Comparison of ENCODE assay signal across 8 cellular contexts in the genomic region with DNA sequence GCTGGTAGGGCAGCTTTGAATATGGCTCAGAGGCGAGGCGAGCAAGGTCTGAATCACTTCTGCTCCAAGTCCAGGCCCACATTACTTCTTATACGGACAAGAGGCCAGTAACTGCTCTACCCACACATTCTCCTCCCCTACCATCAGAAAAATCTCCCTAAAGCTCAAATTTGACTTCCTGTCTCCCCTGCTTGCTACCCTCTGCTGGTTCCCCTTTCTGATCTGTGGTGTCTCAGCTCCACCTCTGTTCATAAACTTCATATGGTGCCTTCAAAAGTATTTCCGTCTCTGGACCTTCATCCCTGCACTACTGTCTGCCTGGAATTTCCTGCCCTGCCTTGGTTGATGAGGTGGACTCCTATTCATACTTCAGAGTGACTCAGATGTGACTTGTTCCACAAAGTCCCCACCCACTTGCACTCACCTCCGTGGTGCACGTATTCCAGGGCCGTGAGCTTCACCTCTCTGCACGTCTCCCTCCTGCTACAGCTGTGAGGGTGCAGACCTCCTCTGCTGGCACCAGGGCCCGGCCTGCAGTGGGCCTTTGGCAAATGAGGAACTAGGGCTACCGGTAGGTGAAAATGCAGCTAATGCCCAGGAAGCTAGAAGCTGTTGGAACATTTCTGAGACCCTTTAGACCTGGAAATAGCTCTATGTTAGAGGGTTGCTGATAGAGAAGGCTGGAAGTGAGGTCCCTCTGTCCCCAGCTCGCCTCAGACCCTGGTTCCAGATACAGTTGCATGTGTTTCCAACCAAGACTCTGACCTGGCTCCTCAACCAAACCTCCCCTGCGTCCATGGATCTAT. TPM values are rescaled to one million over a fixed set of nuclear protein-coding genes. Genes with fewer than 3 reads are reported as not detected.
DNase-seq lines count a peak whose midpoint lies in the region; ATAC-seq and TF ChIP-seq lines count a peak whose summit lies in the region.

No MANE protein-coding gene starts in this region.

- ATAC-seq in GM19328 (IDR thresholded peaks at IDR 0.05; ENCODE audit: unreplicated experiment) (peak; percentile 73), HG03354 (IDR thresholded peaks at IDR 0.05; ENCODE audit: poor library complexity, severe bottlenecking, unreplicated experiment) (peak; percentile 72), naive B cell (ENCODE audit: low read depth in 2 of 2) (peak; percentile 89 to 91)
- peak; percentile 90 for ATAC-seq in activated naive CD8-positive, alpha-beta T cell treated with anti-CD3 and anti-CD28 coated beads, Interleukin-2, amount 10 ng/mL, durations not matched to agents 7 days and 5 days (ENCODE audit: low read depth)

- no peaks in the 10 kb centered on the region for H3K27me3 Mint-ChIP-seq in activated naive CD8-positive, alpha-beta T cell treated with anti-CD3 and anti-CD28 coated beads, Interleukin-2, amount 10 ng/mL, durations not matched to agents 7 days and 5 days
- no peaks in the 10 kb centered on the region for H3K27me3 Mint-ChIP-seq in naive B cell

- 0 out of 2 replicates have a peak, but pooled peaks have one; percentile 3 for TF ChIP-seq CTCF in AG09319 (IDR thresholded peaks at IDR 0.05; ENCODE audit: low read depth, low read length)

- H3K4me3 Mint-ChIP-seq in activated naive CD8-positive, alpha-beta T cell treated with anti-CD3 and anti-CD28 coated beads, Interleukin-2, amount 10 ng/mL, durations not matched to agents 7 days and 5 days, result peak overlapping the region; percentile 80
- H3K4me3 Mint-ChIP-seq in naive B cell, result peak overlapping the region; percentile 52 to 91 (median 79)

- POLR2A ChIA-PET in activated naive CD8-positive, alpha-beta T cell treated with anti-CD3 and anti-CD28 coated beads, Interleukin-2, amount 10 ng/mL, durations not matched to agents 7 days and 5 days (lab: Charles Lee), result interaction anchor here (0.5 to 4.2 kb wide), 17 partner anchors 9 to 381 kb away, joined by 3 to 49 read pairs (median 4); a partner anchor contains a TSS

- peaks cover 19% of the 10 kb centered on the region for H3K36me3 Mint-ChIP-seq in activated naive CD8-positive, alpha-beta T cell treated with anti-CD3 and anti-CD28 coated beads, Interleukin-2, amount 10 ng/mL, durations not matched to agents 7 days and 5 days
- no peaks in the 10 kb centered on the region for H3K36me3 Mint-ChIP-seq in naive B cell

- no peak for DNase-seq in AG09319 (ENCODE audit: extremely low read depth, low read depth)
- DNase-seq in SW 1271 (lab: John Stamatoyannopoulos, UW), result peak; percentile 89 to 96
- DNase-seq in activated naive CD8-positive, alpha-beta T cell treated with anti-CD3 and anti-CD28 coated beads, Interleukin-2, amount 10 ng/mL, durations not matched to agents 7 days and 5 days, result peak; percentile 66
- DNase-seq in naive B cell, result peak; percentile 69
- no peak for DNase-seq in NCI-H2196 (lab: John Stamatoyannopoulos, UW; ENCODE audit: unreplicated experiment)
- DNase-seq in globus pallidus (ENCODE audit: low spot score), result no peak

- H3K27ac Mint-ChIP-seq in activated naive CD8-positive, alpha-beta T cell treated with anti-CD3 and anti-CD28 coated beads, Interleukin-2, amount 10 ng/mL, durations not matched to agents 7 days and 5 days, result peak overlapping the region; percentile 97
- peak overlapping the region; percentile 84 to 97 (median 88) for H3K27ac Mint-ChIP-seq in naive B cell

- peaks cover 26% of the 10 kb centered on the region for H3K4me1 Mint-ChIP-seq in activated naive CD8-positive, alpha-beta T cell treated with anti-CD3 and anti-CD28 coated beads, Interleukin-2, amount 10 ng/mL, durations not matched to agents 7 days and 5 days
- H3K4me1 Mint-ChIP-seq in naive B cell, result peaks cover 44 to 59% (median 48%) of the 10 kb centered on the region in 3 donors

- no peaks in the 10 kb centered on the region for H3K9me3 Mint-ChIP-seq in activated naive CD8-positive, alpha-beta T cell treated with anti-CD3 and anti-CD28 coated beads, Interleukin-2, amount 10 ng/mL, durations not matched to agents 7 days and 5 days
- H3K9me3 Mint-ChIP-seq in naive B cell, result no peaks in the 10 kb centered on the region

RNA-seq across cellular contexts. Expression of a gene that starts 24.6 kb away (rescaled TPM):
- total RNA-seq in activated naive CD8-positive, alpha-beta T cell treated with anti-CD3 and anti-CD28 coated beads, Interleukin-2, amount 10 ng/mL, durations not matched to agents 7 days and 5 days, result 10 to 100 TPM; 79.3 to 81.0 TPM
- polyA plus RNA-seq in naive B cell (ENCODE audit: low read depth in 6 of 6), result 10 to 100 TPM; 19.3 to 41.3 (median 25.9) TPM

RNA-seq across cellular contexts. Expression of a gene that starts 41.0 kb away (rescaled TPM):
- total RNA-seq in activated naive CD8-positive, alpha-beta T cell treated with anti-CD3 and anti-CD28 coated beads, Interleukin-2, amount 10 ng/mL, durations not matched to agents 7 days and 5 days, result 1,000 to 10,000 TPM; 4,217 to 4,653 TPM
- polyA plus RNA-seq in naive B cell (ENCODE audit: low read depth in 6 of 6), result 1,000 to 10,000 TPM; 5,825 to 8,742 (median 6,750) TPM

Comparison
In these comparisons a context has a peak if more than half of its experiments do, and no peak if none do; other contexts are left out.
1. DNase-seq: peak in SW 1271 (2 of 2), activated naive CD8-positive, alpha-beta T cell treated with anti-CD3 and anti-CD28 coated beads, Interleukin-2, amount 10 ng/mL, durations not matched to agents 7 days and 5 days (single experiment) and naive B cell (single experiment); none in AG09319 (single experiment), NCI-H2196 (single experiment) and globus pallidus (single experiment).
2. Peak in every context shown above with its lines, with median percentiles within 50 percentile points of each other: ATAC-seq.